Comparison of ENCODE assay signal across 8 cellular contexts in genomic region chr11:33039274-33040126, GRCh38. TPM values are rescaled to one million over a fixed set of nuclear protein-coding genes. Genes with fewer than 3 reads are reported as not detected.
DNase-seq lines count a peak whose midpoint lies in the region; ATAC-seq and TF ChIP-seq lines count a peak whose summit lies in the region.

A gene with protein sequence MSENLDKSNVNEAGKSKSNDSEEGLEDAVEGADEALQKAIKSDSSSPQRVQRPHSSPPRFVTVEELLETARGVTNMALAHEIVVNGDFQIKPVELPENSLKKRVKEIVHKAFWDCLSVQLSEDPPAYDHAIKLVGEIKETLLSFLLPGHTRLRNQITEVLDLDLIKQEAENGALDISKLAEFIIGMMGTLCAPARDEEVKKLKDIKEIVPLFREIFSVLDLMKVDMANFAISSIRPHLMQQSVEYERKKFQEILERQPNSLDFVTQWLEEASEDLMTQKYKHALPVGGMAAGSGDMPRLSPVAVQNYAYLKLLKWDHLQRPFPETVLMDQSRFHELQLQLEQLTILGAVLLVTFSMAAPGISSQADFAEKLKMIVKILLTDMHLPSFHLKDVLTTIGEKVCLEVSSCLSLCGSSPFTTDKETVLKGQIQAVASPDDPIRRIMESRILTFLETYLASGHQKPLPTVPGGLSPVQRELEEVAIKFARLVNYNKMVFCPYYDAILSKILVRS (plus strand): TSS chr11:33039572. CDS start chr11:33043774, 4,202 bp downstream.

- peak within 1 kb of the TSS; percentile 98 for H3K4me3 Mint-ChIP-seq in neural crest cell

- H3K27me3 ChIP-seq in H7 (ENCODE audit: control insufficient read depth, insufficient read depth, low read length), result no peaks in the 10 kb centered on the region; the same call in 1 of the 2 replicates
- no peaks in the 10 kb centered on the region for H3K27me3 ChIP-seq in foreskin keratinocyte

- no peaks in the 10 kb centered on the region for H3K9me3 Mint-ChIP-seq in neural crest cell

- H3K27ac Mint-ChIP-seq in neural crest cell (ENCODE audit: unreplicated experiment), result peak within 1 kb of the TSS; percentile 99

- peak within 1 kb of the TSS; percentile 85 for H3K4me3 ChIP-seq in H7 (ENCODE audit: insufficient read depth, low read depth, low read length)

- H3K36me3 Mint-ChIP-seq in neural crest cell (ENCODE audit: low read depth), result peaks cover 9% of the 10 kb centered on the region

- no peaks in the 10 kb centered on the region for H3K27me3 Mint-ChIP-seq in neural crest cell (ENCODE audit: low read depth)

- TF ChIP-seq CTCF in foreskin keratinocyte (conservative IDR thresholded peaks at IDR 0.05), result no peak
- no peak for TF ChIP-seq CTCF in neural crest cell (conservative IDR thresholded peaks at IDR 0.05)

- peaks cover 15% of the 10 kb centered on the region for H3K4me1 ChIP-seq in foreskin keratinocyte

- H3K27ac ChIP-seq in foreskin keratinocyte, result peak within 1 kb of the TSS; percentile 98

- ATAC-seq in foreskin keratinocyte, result peak; percentile 73

- H3K36me3 ChIP-seq in H7 (replicated peaks; ENCODE audit: control insufficient read depth, insufficient read depth, low read length), result peaks cover 4% of the 10 kb centered on the region

- H3K4me1 Mint-ChIP-seq in neural crest cell, result peaks cover 20% of the 10 kb centered on the region

- in situ Hi-C loops in G401 (cut with HindIII; ENCODE audit: low sequenced_read_pairs), result no loop called here

- DNase-seq in G401 (ENCODE audit: low spot score) (peak; percentile 91), H7 (peak; percentile 92), LoVo (ENCODE audit: low spot score) (peak; percentile 94), SHP77 treated with DMSO at 0.1 percent for 48 hours (lab: John Stamatoyannopoulos, UW) (peak; percentile 94), activated gamma-delta T cell treated with Interleukin-2 at 50 U/mL for 16 hours (peak; percentile 73), foreskin keratinocyte (peak; percentile 81 to 89), neural crest cell (ENCODE audit: low read depth, low spot score) (peak; percentile 85), stromal cell of bone marrow (ENCODE audit: low read depth) (peak; percentile 85)

RNA-seq across cellular contexts. Expression of the gene that starts here (rescaled TPM):
- total RNA-seq in G401 (2014; rRNA removed; shearing (Covaris generic)), result 26.6 and 28.3 TPM in 2 replicates
- total RNA-seq in H7 (2014; rRNA removed; shearing (Covaris generic)), result 10.6 and 12.5 TPM in 2 replicates
- 25.3 and 27.0 TPM in 2 replicates for total RNA-seq in foreskin keratinocyte
- 8.7 and 9.4 TPM in 2 replicates for polyA plus RNA-seq in foreskin keratinocyte
- 24.0 and 25.0 TPM in 2 replicates for total RNA-seq in neural crest cell

Comparison
In these comparisons a context has a peak if more than half of its experiments do, and no peak if none do; other contexts are left out.
1. Peak in every context shown above with its lines: DNase-seq, ATAC-seq, H3K4me3 ChIP-seq and H3K27ac ChIP-seq.